ENCODE assay signal across 19 cellular contexts in genomic region chr7:112201421-112201820, GRCh38. TPM values are rescaled to one million over a fixed set of nuclear protein-coding genes. Genes with fewer than 3 reads are reported as not detected.
DNase-seq lines count a peak whose midpoint lies in the region; ATAC-seq and TF ChIP-seq lines count a peak whose summit lies in the region.
"Had no signal": no experiment of that assay in that cellular context is flagged by ENCODE, and none has a peak within 500 bp of the region (broad histone marks: within the 10 kb centered on the region; RNA-seq: fewer than 3 reads in every experiment).

No MANE protein-coding gene starts in this region.

- DNase-seq in A673 (ENCODE audit: low spot score) (peak; percentile 51), HS-5 (ENCODE audit: low read depth) (peak; percentile 74), mammary epithelial cell (peak; percentile 42), fibroblast of villous mesenchyme (ENCODE audit: low read depth) (peak; percentile 86), head of caudate nucleus (no peak), NCI-H1417 (lab: John Stamatoyannopoulos, UW) (no peak)
- DNase-seq: activated CD4-positive, alpha-beta T cell treated with anti-CD3 and anti-CD28 coated beads for 1 hour; activated CD8-positive, alpha-beta memory T cell treated with anti-CD3 and anti-CD28 coated beads, Interleukin-2, amount 10 ng/mL, durations not matched to agents 7 days and 5 days; CD8-positive, alpha-beta T cell; DND-41; effector memory CD8-positive, alpha-beta T cell; NCI-H1417 treated with DMSO at 0.1 percent for 48 hours; NCI-H748 treated with DMSO at 0.1 percent for 48 hours; OCI-M1; stomach; upper lobe of right lung had no signal

- H3K9me3 ChIP-seq in A673 (ENCODE audit: low read depth, low read length, poor library complexity, severe bottlenecking) (no peaks in the 10 kb centered on the region), mammary epithelial cell (replicated peaks; ENCODE audit: insufficient read depth, low read length) (no peaks in the 10 kb centered on the region)
- H3K9me3 ChIP-seq: stomach, upper lobe of right lung had no signal

- H3K4me3 ChIP-seq in A673 (ENCODE audit: low read depth, low read length, poor library complexity, severe bottlenecking) (no peak overlapping the region), mammary epithelial cell (replicated peaks in 1 of 3; ENCODE audit: insufficient read depth in 1 of 3, low read depth in 2 of 3, low read length in 3 of 3) (no peak overlapping the region), fibroblast of villous mesenchyme (ENCODE audit: low read depth, low read length) (no peak overlapping the region)
- H3K4me3 ChIP-seq: stomach, upper lobe of right lung had no signal

- H3K36me3 ChIP-seq in A673 (ENCODE audit: insufficient read depth, low read length, poor library complexity, severe bottlenecking) (no peaks in the 10 kb centered on the region), mammary epithelial cell (ENCODE audit: insufficient read depth, low read length) (no peaks in the 10 kb centered on the region)
- H3K36me3 ChIP-seq: stomach, upper lobe of right lung had no signal

- ATAC-seq in GM19455 (IDR thresholded peaks at IDR 0.05; ENCODE audit: unreplicated experiment) (no peak), GM21717 (IDR thresholded peaks at IDR 0.05; ENCODE audit: unreplicated experiment) (no peak)
- ATAC-seq: activated CD8-positive, alpha-beta memory T cell treated with anti-CD3 and anti-CD28 coated beads, Interleukin-2, amount 10 ng/mL, durations not matched to agents 7 days and 5 days; CD8-positive, alpha-beta T cell; effector memory CD8-positive, alpha-beta T cell; sciatic nerve; upper lobe of right lung had no signal

- no peak overlapping the region for H3K9ac ChIP-seq in mammary epithelial cell (ENCODE audit: insufficient read depth, low read length)

- TF ChIP-seq CTCF in A673 (conservative IDR thresholded peaks at IDR 0.05; ENCODE audit: low read depth, low read length) (no peak), mammary epithelial cell (conservative IDR thresholded peaks at IDR 0.05 in 1 of 2, IDR thresholded peaks at IDR 0.05 in 1 of 2; ENCODE audit: extremely low read depth in 1 of 2, insufficient read depth in 1 of 2, low read depth in 1 of 2, low read length in 2 of 2) (no peak), fibroblast of villous mesenchyme (IDR thresholded peaks at IDR 0.05; ENCODE audit: insufficient read depth, low read depth, low read length) (no peak)

- H3K27ac ChIP-seq in A673 (ENCODE audit: low read depth, low read length, poor library complexity, severe bottlenecking) (no peak overlapping the region), mammary epithelial cell (ENCODE audit: insufficient read depth, low read depth, low read length) (peak overlapping the region; percentile 29)
- H3K27ac ChIP-seq: stomach, upper lobe of right lung had no signal

- in situ Hi-C loops in mammary epithelial cell (cut with MboI; ENCODE audit: low sequenced_read_pairs in 2 of 2): loop anchor here in 1 of 2 donors (25.0 kb wide), 2 partner anchors 211 to 239 kb away; no protein-coding TSS in a partner anchor

- H3K4me1 ChIP-seq in A673 (ENCODE audit: insufficient read depth, low read length, poor library complexity, severe bottlenecking) (peaks cover 32% of the 10 kb centered on the region), mammary epithelial cell (ENCODE audit: insufficient read depth, low read length) (peaks cover 28% of the 10 kb centered on the region)

- H3K27me3 ChIP-seq in A673 (replicated peaks; ENCODE audit: insufficient read depth, low read depth, low read length, poor library complexity): no peaks in the 10 kb centered on the region
- no peaks in the 10 kb centered on the region for H3K27me3 ChIP-seq in mammary epithelial cell (ENCODE audit: insufficient read depth, low read length)
- H3K27me3 ChIP-seq: upper lobe of right lung had no signal

- H4K20me1 ChIP-seq in mammary epithelial cell (ENCODE audit: insufficient read depth, low read length): no peaks in the 10 kb centered on the region

- POLR2A ChIA-PET in A673 (lab: Charles Lee; ENCODE audit: low non-redundant PET): no interaction called here

- dilution Hi-C loops in mammary epithelial cell (cut with HindIII; ENCODE audit: low sequenced_read_pairs): no loop called here

- H2AFZ ChIP-seq in mammary epithelial cell (ENCODE audit: low read depth, low read length): no peak overlapping the region

- peaks cover 85% of the 10 kb centered on the region for H3K79me2 ChIP-seq in mammary epithelial cell (ENCODE audit: insufficient read depth, low read length)

- intact Hi-C loops in A673 (cut with micrococcal nuclease; ENCODE audit: unreplicated experiment): loop anchor here (10.0 kb wide), 1 partner anchor 217 kb away; no protein-coding TSS in a partner anchor
- intact Hi-C loops in mammary epithelial cell (cut with micrococcal nuclease): loop anchor here (1.0 to 10.0 kb wide), 4 partner anchors 9 to 183 kb away; no protein-coding TSS in a partner anchor
- intact Hi-C loops in head of caudate nucleus (cut with DNase I): loop anchor here (10.0 kb wide), 1 partner anchor 447 kb away; no protein-coding TSS in a partner anchor

- BruUV-seq in A673 (replicated peaks; lab: Mats Ljungman, UMichigan): no TSS peak
- no TSS peak for BruUV-seq in mammary epithelial cell (replicated peaks; lab: Mats Ljungman, UMichigan)

- WGBS in mammary epithelial cell (ENCODE audit: low coverage, missing lambda C conversion rate): 56% methylated on average over 5 of the region's 6 CpGs

- CTCF ChIA-PET in A673 (lab: Charles Lee) (no interaction called here), mammary epithelial cell (lab: Charles Lee; ENCODE audit: low non-redundant PET) (no interaction called here)

- H3K4me2 ChIP-seq in mammary epithelial cell (ENCODE audit: insufficient read depth, low read depth, low read length): no peak overlapping the region

RNA-seq across cellular contexts. Expression of gene DOCK4, which starts 4.8 kb away (rescaled TPM):
- total RNA-seq in A673 (2021): 21.0 and 28.5 TPM in 2 replicates
- 10 to 100 TPM in 1 of 2 donors, 1 to 10 TPM in 1; 7.5 to 22.2 TPM for total RNA-seq in mammary epithelial cell
- 8.7 TPM for polyA plus RNA-seq in mammary epithelial cell
- 58.4 TPM for polyA minus RNA-seq in mammary epithelial cell
- total RNA-seq in fibroblast of villous mesenchyme: 13.9 and 43.6 TPM in 2 replicates

RNA-seq across cellular contexts. Expression of gene ZNF277, which starts 5.1 kb away (rescaled TPM):
- total RNA-seq in A673 (2021) (17.7 and 21.0 TPM in 2 replicates), mammary epithelial cell (10 to 100 TPM; 18.9 to 36.0 TPM), fibroblast of villous mesenchyme (22.2 and 29.8 TPM in 2 replicates)
- polyA plus RNA-seq in mammary epithelial cell: 11.8 TPM
- polyA minus RNA-seq in mammary epithelial cell: not detected

Comparison
In these comparisons a context has a peak if more than half of its experiments do, and no peak if none do; other contexts are left out.
1. DNase-seq: peak in A673 (single experiment), HS-5 (single experiment), mammary epithelial cell (single experiment) and fibroblast of villous mesenchyme (single experiment); none in head of caudate nucleus (0 of 42) and NCI-H1417 (0 of 3).